ENCODE assay signal across 17 cellular contexts in genomic region chr10:124558339-124558685, GRCh38.
DNase-seq lines count a peak whose midpoint lies in the region; ATAC-seq and TF ChIP-seq lines count a peak whose summit lies in the region.
"Had no signal": no experiment of that assay in that cellular context is flagged by ENCODE, and none has a peak within 500 bp of the region (broad histone marks: within the 10 kb centered on the region; RNA-seq: fewer than 3 reads in every experiment).

No MANE protein-coding gene starts in this region.

- no peaks in the 10 kb centered on the region for H3K27me3 Mint-ChIP-seq in osteocyte (ENCODE audit: unreplicated experiment)

- whole genome bisulfite sequencing in heart right ventricle, 2 donors: 92% methylated on average over 11 of the region's 11 CpGs
- 87 to 91% (median 89%) methylated on average over 10 to 11 of the region's 11 CpGs for WGBS in heart left ventricle, 4 donors
- WGBS in stomach, 5 donors: 77 to 96% (median 93%) methylated on average over 5 to 11 of the region's 11 CpGs

- intact Hi-C loops in heart right ventricle (cut with DNase I) (loop anchor here in 1 of 10 donors (10.0 kb wide), 1 partner anchor 56 kb away; no protein-coding TSS in a partner anchor), heart left ventricle (cut with DNase I) (loop anchor here in 1 of 10 donors (5.0 kb wide), 1 partner anchor 64 kb away; no protein-coding TSS in a partner anchor), lower lobe of right lung (cut with DNase I) (no loop called here), stomach (cut with DNase I; ENCODE audit: low total_unique reads) (no loop called here)

- no peak overlapping the region for H3K27ac Mint-ChIP-seq in osteocyte (ENCODE audit: unreplicated experiment)

- H3K4me1 Mint-ChIP-seq in osteocyte (ENCODE audit: unreplicated experiment): peaks cover 36% of the 10 kb centered on the region

- no peak overlapping the region for H3K4me3 ChIP-seq in heart right ventricle
- H3K4me3 ChIP-seq in heart left ventricle: no peak overlapping the region
- H3K4me3 ChIP-seq in lower lobe of right lung: no peak overlapping the region
- H3K4me3 ChIP-seq in stomach: no peak overlapping the region
- H3K4me3 ChIP-seq: BLaER1 treated with 17β-estradiol and CSF1 and Interleukin-3, amounts not matched to agents 10 nM and 100 nM had no signal

- ATAC-seq in heart right ventricle (no peak), heart left ventricle (no peak), lower lobe of right lung (no peak), GM18858 (IDR thresholded peaks at IDR 0.05; ENCODE audit: unreplicated experiment) (no peak), GM21619 (IDR thresholded peaks at IDR 0.05; ENCODE audit: unreplicated experiment) (no peak)

- TF ChIP-seq EP300 in stomach (IDR thresholded peaks at IDR 0.05): no peak

- no peaks in the 10 kb centered on the region for H3K27me3 ChIP-seq in heart right ventricle
- no peaks in the 10 kb centered on the region for H3K27me3 ChIP-seq in heart left ventricle
- H3K27me3 ChIP-seq in lower lobe of right lung (ENCODE audit: low read depth): no peaks in the 10 kb centered on the region
- H3K27me3 ChIP-seq in stomach: no peaks in the 10 kb centered on the region
- H3K27me3 ChIP-seq: BLaER1 treated with 17β-estradiol and CSF1 and Interleukin-3, amounts not matched to agents 10 nM and 100 nM had no signal

- H3K4me3 Mint-ChIP-seq in osteocyte (ENCODE audit: unreplicated experiment): no peak overlapping the region

- TF ChIP-seq POLR2A in heart left ventricle (IDR thresholded peaks at IDR 0.05) (no peak), stomach (IDR thresholded peaks at IDR 0.05) (no peak)

- TF ChIP-seq CTCF in heart right ventricle (IDR thresholded peaks at IDR 0.05) (no peak), heart left ventricle (IDR thresholded peaks at IDR 0.05) (no peak), lower lobe of right lung (IDR thresholded peaks at IDR 0.05) (no peak), stomach (IDR thresholded peaks at IDR 0.05) (no peak), osteocyte (IDR thresholded peaks at IDR 0.05) (no peak)

- H3K27ac ChIP-seq in heart right ventricle (peak overlapping the region in 6 of 10 donors; percentile 15 to 93 (median 35)), heart left ventricle (peak overlapping the region in 5 of 12 donors; percentile 6 to 85 (median 18)), lower lobe of right lung (peak overlapping the region; percentile 38), stomach (peak overlapping the region in 3 of 5 donors; percentile 11 to 86 (median 25))
- H3K27ac ChIP-seq: BLaER1 treated with 17β-estradiol and CSF1 and Interleukin-3, amounts not matched to agents 10 nM and 100 nM had no signal

- in situ Hi-C loops in G401 (cut with HindIII; ENCODE audit: low sequenced_read_pairs): no loop called here

- H3K9me3 Mint-ChIP-seq in osteocyte (ENCODE audit: unreplicated experiment): peaks cover 5% of the 10 kb centered on the region

- DNase-seq in heart right ventricle (no peak), heart left ventricle (no peak), lower lobe of right lung (peak; percentile 31), stomach (no peak), osteocyte (ENCODE audit: extremely low spot score, unreplicated experiment) (no peak), G401 (ENCODE audit: low spot score) (no peak)
- DNase-seq: 8988T, H7, IMR-90, Kasumi-1, NCI-H1417, NCI-H1930, NCI-H2171 treated with DMSO at 0.1 percent for 48 hours, NCI-H774 had no signal

- H3K4me1 ChIP-seq in heart right ventricle: peaks cover 7 to 43% (median 35%) of the 10 kb centered on the region in 9 donors
- H3K4me1 ChIP-seq in heart left ventricle: peaks cover 18 to 43% (median 32%) of the 10 kb centered on the region in 12 donors
- peaks cover 8% of the 10 kb centered on the region for H3K4me1 ChIP-seq in lower lobe of right lung
- peaks cover 6 to 30% (median 20%) of the 10 kb centered on the region in 4 donors for H3K4me1 ChIP-seq in stomach

- H3K36me3 ChIP-seq in heart right ventricle: no peaks in the 10 kb centered on the region
- no peaks in the 10 kb centered on the region for H3K36me3 ChIP-seq in heart left ventricle
- no peaks in the 10 kb centered on the region for H3K36me3 ChIP-seq in lower lobe of right lung
- H3K36me3 ChIP-seq in stomach: no peaks in the 10 kb centered on the region
- H3K36me3 ChIP-seq: BLaER1 treated with 17β-estradiol and CSF1 and Interleukin-3, amounts not matched to agents 10 nM and 100 nM had no signal

- peaks cover 5% of the 10 kb centered on the region for H3K36me3 Mint-ChIP-seq in osteocyte (ENCODE audit: unreplicated experiment)

- H3K9me3 ChIP-seq in heart right ventricle: peaks cover 0 to 4% (median 0%) of the 10 kb centered on the region in 11 donors
- peaks cover 0 to 3% (median 0%) of the 10 kb centered on the region in 12 donors for H3K9me3 ChIP-seq in heart left ventricle
- H3K9me3 ChIP-seq in lower lobe of right lung: no peaks in the 10 kb centered on the region
- no peaks in the 10 kb centered on the region for H3K9me3 ChIP-seq in stomach
